Comparison of ENCODE assay signal across 12 cellular contexts in genomic region chr18:76205906-76206305, GRCh38.
DNase-seq lines count a peak whose midpoint lies in the region; ATAC-seq and TF ChIP-seq lines count a peak whose summit lies in the region.
"Had no signal": no experiment of that assay in that cellular context is flagged by ENCODE, and none has a peak within 500 bp of the region (broad histone marks: within the 10 kb centered on the region; RNA-seq: fewer than 3 reads in every experiment).

No MANE protein-coding gene starts in this region.

- intact Hi-C loops in natural killer cell (cut with micrococcal nuclease): no loop called here

- peak; percentile 58 for DNase-seq in NCI-H146 (lab: John Stamatoyannopoulos, UW)
- no peak for DNase-seq in NCI-H146 treated with DMSO at 0.1 percent for 48 hours (lab: John Stamatoyannopoulos, UW; ENCODE audit: unreplicated experiment)
- DNase-seq in NCI-H2081 (lab: John Stamatoyannopoulos, UW): peak; percentile 84 to 97
- peak; percentile 34 for DNase-seq in NCI-H2227 (lab: John Stamatoyannopoulos, UW; ENCODE audit: unreplicated experiment)
- peak; percentile 57 for DNase-seq in NCI-H69 (lab: John Stamatoyannopoulos, UW)
- DNase-seq in naive thymus-derived CD8-positive, alpha-beta T cell: no peak
- DNase-seq in natural killer cell: no peak
- DNase-seq in stimulated activated naive CD4-positive, alpha-beta T cell (lab: John Stamatoyannopoulos, UW): no peak
- DNase-seq: Calu3; CD8-positive, alpha-beta T cell; H9 had no signal

- peaks cover 0 to 2% (median 1%) of the 10 kb centered on the region in 4 donors for H3K4me1 Mint-ChIP-seq in naive thymus-derived CD8-positive, alpha-beta T cell
- H3K4me1 Mint-ChIP-seq in natural killer cell: no peaks in the 10 kb centered on the region
- H3K4me1 Mint-ChIP-seq: B cell had no signal

- ATAC-seq in naive thymus-derived CD8-positive, alpha-beta T cell: no peak
- ATAC-seq in natural killer cell: no peak
- ATAC-seq: CD8-positive, alpha-beta T cell had no signal

- POLR2A ChIA-PET in naive thymus-derived CD8-positive, alpha-beta T cell (lab: Charles Lee): no interaction called here

- no peak overlapping the region for H3K4me3 Mint-ChIP-seq in naive thymus-derived CD8-positive, alpha-beta T cell
- H3K4me3 Mint-ChIP-seq in natural killer cell: no peak overlapping the region
- H3K4me3 Mint-ChIP-seq: B cell; CD8-positive, alpha-beta T cell; H9 had no signal

- TF ChIP-seq CTCF in natural killer cell (IDR thresholded peaks at IDR 0.05): no peak

- peaks cover 6 to 45% (median 9%) of the 10 kb centered on the region in 5 donors for H3K27me3 Mint-ChIP-seq in naive thymus-derived CD8-positive, alpha-beta T cell
- peaks cover 14 to 15% of the 10 kb centered on the region in 2 donors for H3K27me3 Mint-ChIP-seq in natural killer cell (ENCODE audit: low read depth in 2 of 2)
- H3K27me3 Mint-ChIP-seq: B cell had no signal

- no peaks in the 10 kb centered on the region for H3K36me3 Mint-ChIP-seq in naive thymus-derived CD8-positive, alpha-beta T cell
- no peaks in the 10 kb centered on the region for H3K36me3 Mint-ChIP-seq in natural killer cell
- H3K36me3 Mint-ChIP-seq: CD8-positive, alpha-beta T cell had no signal

- no peak overlapping the region for H3K27ac Mint-ChIP-seq in naive thymus-derived CD8-positive, alpha-beta T cell
- H3K27ac Mint-ChIP-seq in natural killer cell: no peak overlapping the region
- H3K27ac Mint-ChIP-seq: B cell; CD8-positive, alpha-beta T cell; H9 had no signal

- peaks cover 0 to 9% (median 0%) of the 10 kb centered on the region in 9 donors for H3K9me3 Mint-ChIP-seq in naive thymus-derived CD8-positive, alpha-beta T cell
- peaks cover 0 to 2% of the 10 kb centered on the region in 2 donors for H3K9me3 Mint-ChIP-seq in natural killer cell

Comparison
In these comparisons a context has a peak if more than half of its experiments do, and no peak if none do; other contexts are left out.
1. DNase-seq: peak in NCI-H146 (single experiment), NCI-H2081 (2 of 2), NCI-H2227 (single experiment) and NCI-H69 (single experiment); none in NCI-H146 treated with DMSO at 0.1 percent for 48 hours (single experiment), naive thymus-derived CD8-positive, alpha-beta T cell (0 of 10), natural killer cell (single experiment) and stimulated activated naive CD4-positive, alpha-beta T cell (0 of 6).